18 cellular contexts compared by ENCODE assay signal in genomic region chr2:144480257-144480656, GRCh38. TPM values are rescaled to one million over a fixed set of nuclear protein-coding genes. Genes with fewer than 3 reads are reported as not detected.
DNase-seq lines count a peak whose midpoint lies in the region; ATAC-seq, FAIRE-seq and TF ChIP-seq lines count a peak whose summit lies in the region.
"Had no signal": no experiment of that assay in that cellular context is flagged by ENCODE, and none has a peak within 500 bp of the region (broad histone marks: within the 10 kb centered on the region; RNA-seq: fewer than 3 reads in every experiment).

No MANE protein-coding gene starts in this region.

- H3F3A ChIP-seq in GM23248 (ENCODE audit: insufficient read depth) = peaks cover 27% of the 10 kb centered on the region

- WGBS in GM23248 (ENCODE audit: low coverage in 1 of 2, low lambda C conversion rate in 2 of 2, missing lambda C conversion rate in 2 of 2), 2 experiments = 90 to 100% methylated on average over 1 of the region's 1 CpG
- 40 to 51% (median 46%) methylated on average over 1 of the region's 1 CpG for WGBS in heart left ventricle, 4 donors

- H3K4me2 ChIP-seq in GM23248 (ENCODE audit: unreplicated experiment) (no peak overlapping the region), osteoblast (ENCODE audit: insufficient read depth, low read length) (peak overlapping the region; percentile 5)

- H3K9me2 ChIP-seq in GM23248 (ENCODE audit: insufficient read depth) = no peaks in the 10 kb centered on the region

- H3K4me3 ChIP-seq in GM23248 = no peak overlapping the region
- no peak overlapping the region for H3K4me3 ChIP-seq in heart left ventricle
- no peak overlapping the region for H3K4me3 ChIP-seq in osteoblast (ENCODE audit: insufficient read depth, low read length)
- H3K4me3 ChIP-seq in coronary artery = no peak overlapping the region

- H4K20me1 ChIP-seq in GM23248 (ENCODE audit: insufficient read depth) (no peaks in the 10 kb centered on the region), osteoblast (ENCODE audit: insufficient read depth, low read length) (peaks cover 8% of the 10 kb centered on the region)

- in situ Hi-C loops in GM23248 (cut with MboI) = no loop called here

- intact Hi-C loops in heart left ventricle (cut with DNase I) = no loop called here

- H3K27ac ChIP-seq in GM23248 = peak overlapping the region; percentile 45
- peak overlapping the region in 10 of 12 donors; percentile 4 to 60 (median 34) for H3K27ac ChIP-seq in heart left ventricle
- peak overlapping the region; percentile 63 for H3K27ac ChIP-seq in osteoblast (ENCODE audit: low read depth, low read length)
- H3K27ac ChIP-seq in coronary artery = peak overlapping the region in 1 of 2 donors; percentile 35

- peak in 3 of 4 donors; percentile 23 to 38 (median 30) for ATAC-seq in heart left ventricle

- H3K27me3 ChIP-seq in GM23248 (replicated peaks; ENCODE audit: insufficient read depth) = no peaks in the 10 kb centered on the region
- no peaks in the 10 kb centered on the region for H3K27me3 ChIP-seq in heart left ventricle
- no peaks in the 10 kb centered on the region for H3K27me3 ChIP-seq in osteoblast (ENCODE audit: insufficient read depth, low read length)

- FAIRE-seq in RCC 7860 (lab: Jason Lieb, UNC) = no peak
- FAIRE-seq: G401.6, GM18507, TTC549 had no signal

- H2AFZ ChIP-seq in GM23248 (no peak overlapping the region), osteoblast (ENCODE audit: low read length) (no peak overlapping the region)

- H3K9me3 ChIP-seq in GM23248 (ENCODE audit: low read depth) (no peaks in the 10 kb centered on the region), heart left ventricle (no peaks in the 10 kb centered on the region), osteoblast (ENCODE audit: low read depth, low read length) (no peaks in the 10 kb centered on the region)

- no peak for TF ChIP-seq POLR2A in heart left ventricle (IDR thresholded peaks at IDR 0.05)

- H3K4me1 ChIP-seq in GM23248 (ENCODE audit: insufficient read depth) = peaks cover 64% of the 10 kb centered on the region
- H3K4me1 ChIP-seq in heart left ventricle = peaks cover 9 to 95% (median 67%) of the 10 kb centered on the region in 12 donors
- peaks cover 64% of the 10 kb centered on the region for H3K4me1 ChIP-seq in osteoblast (ENCODE audit: insufficient read depth, low read length)

- H3K79me2 ChIP-seq in GM23248 (ENCODE audit: insufficient read depth) (peaks cover 85% of the 10 kb centered on the region), osteoblast (ENCODE audit: insufficient read depth, low read length) (peaks cover 93% of the 10 kb centered on the region)

- TF ChIP-seq CTCF in heart left ventricle (IDR thresholded peaks at IDR 0.05) (no peak), osteoblast (IDR thresholded peaks at IDR 0.05; ENCODE audit: extremely low read depth, low read depth, low read length) (no peak), coronary artery (IDR thresholded peaks at IDR 0.05) (no peak)

- H3K36me3 ChIP-seq in GM23248 (ENCODE audit: low read depth) (no peaks in the 10 kb centered on the region), heart left ventricle (peaks cover 0 to 49% (median 0%) of the 10 kb centered on the region in 9 donors), osteoblast (ENCODE audit: insufficient read depth, low read length) (no peaks in the 10 kb centered on the region)

- no peak overlapping the region for H3K9ac ChIP-seq in GM23248

- peak; percentile 69 for DNase-seq in GM23248
- peak; percentile 57 for DNase-seq in astrocyte of the hippocampus (ENCODE audit: low read depth, low spot score)
- no peak for DNase-seq in heart left ventricle
- no peak for DNase-seq in osteoblast (ENCODE audit: insufficient read length, low spot score, missing footprints)
- no peak for DNase-seq in activated T-cell treated with anti-CD3 and anti-CD28 coated beads, Interleukin-2, amount 50 U/mL, for 1 hour
- DNase-seq in RCC 7860 (ENCODE audit: low spot score) = no peak
- DNase-seq in coronary artery (ENCODE audit: low spot score) = no peak
- DNase-seq in RKO (ENCODE audit: low spot score) = no peak
- DNase-seq: C1 segment of cervical spinal cord; effector CD8-positive, alpha-beta T cell; hypothalamus; NCI-H1694 treated with DMSO at 0.1 percent for 48 hours; NCI-H69; stimulated activated CD4-positive, alpha-beta T cell treated with anti-CD3 and anti-CD28 coated beads, Interleukin-4, amount 100 ng/mL, for 1 hour; stimulated activated naive CD4-positive, alpha-beta T cell had no signal

RNA-seq across cellular contexts. Expression of gene ZEB2, which starts 39.7 kb away (rescaled TPM):
- total RNA-seq in GM23248 (2014; rRNA removed; shearing (Covaris generic)) = 36.4 and 46.8 TPM in 2 replicates
- 25.6 and 26.2 TPM in 2 replicates for polyA plus RNA-seq in GM23248 (2016; fragmentation: Nextera tagmentation; extraction: Ambion mirVana)
- 100 to 1,000 TPM in 2 of 9 donors, 10 to 100 TPM in 7; 68.5 to 168 (median 86.3) TPM for total RNA-seq in heart left ventricle
- 10 to 100 TPM; 23.1 to 34.9 TPM for polyA plus RNA-seq in heart left ventricle
- total RNA-seq in osteoblast = 119 and 128 TPM in 2 replicates

Comparison
In these comparisons a context has a peak if more than half of its experiments do, and no peak if none do; other contexts are left out.
1. DNase-seq: peak in GM23248 (single experiment) and astrocyte of the hippocampus (single experiment); none in heart left ventricle (0 of 5), osteoblast (single experiment), activated T-cell treated with anti-CD3 and anti-CD28 coated beads, Interleukin-2, amount 50 U/mL, for 1 hour (single experiment), RCC 7860 (single experiment), coronary artery (single experiment) and RKO (single experiment).